8 cellular contexts compared by ENCODE assay signal in genomic region chr2:177393824-177394614, GRCh38. TPM values are rescaled to one million over a fixed set of nuclear protein-coding genes. Genes with fewer than 3 reads are reported as not detected.
A peak's percentile ranks its signal among the peaks of the same experiment; 100 is the strongest.
DNase-seq lines count a peak whose midpoint lies in the region; ATAC-seq and TF ChIP-seq lines count a peak whose summit lies in the region.

No MANE protein-coding gene starts in this region.

- H3K27ac Mint-ChIP-seq in Caco-2 (ENCODE audit: unreplicated experiment) = peak overlapping the region; percentile 82

- intact Hi-C loops in Caco-2 (cut with micrococcal nuclease; ENCODE audit: unreplicated experiment) = loop anchor here (5.0 to 10.0 kb wide), 2 partner anchors 42 to 211 kb away; no protein-coding TSS in a partner anchor

- H3K4me2 ChIP-seq in neuronal stem cell (ENCODE audit: insufficient read depth, low read length, poor library complexity, severe bottlenecking) = peak overlapping the region; percentile 82

- peaks cover 22% of the 10 kb centered on the region for H3K36me3 Mint-ChIP-seq in Caco-2 (ENCODE audit: insufficient read depth, unreplicated experiment)

- POLR2A ChIA-PET in Caco-2 (lab: Charles Lee) = interaction anchor here (0.7 to 2.6 kb wide), 2 partner anchors 11 to 129 kb away, joined by 6 to 14 read pairs; partner anchors contain the start of gene NFE2L2

- peaks cover 2% of the 10 kb centered on the region for H3K79me1 ChIP-seq in neuronal stem cell (ENCODE audit: low read depth, low read length)

- H3K4me3 ChIP-seq in Caco-2 (ENCODE audit: low read depth, low read length) = peak overlapping the region; percentile 100
- peak overlapping the region; percentile 94 for H3K4me3 ChIP-seq in NB4 (ENCODE audit: low read depth, low read length)
- peak overlapping the region; percentile 87 for H3K4me3 ChIP-seq in effector memory CD4-positive, alpha-beta T cell (ENCODE audit: insufficient read depth, low read depth, low read length, poor library complexity, severe bottlenecking)
- peak overlapping the region in 1 of 2 donors; percentile 67 for H3K4me3 ChIP-seq in neuronal stem cell (ENCODE audit: low read length in 2 of 2)

- H3K27me3 ChIP-seq in Caco-2 (replicated peaks; ENCODE audit: control insufficient read depth, insufficient read depth, low read length) = no peaks in the 10 kb centered on the region
- no peaks in the 10 kb centered on the region for H3K27me3 ChIP-seq in effector memory CD4-positive, alpha-beta T cell (replicated peaks; ENCODE audit: control insufficient read depth, insufficient read depth, low read length, poor library complexity, severe bottlenecking)
- no peaks in the 10 kb centered on the region for H3K27me3 ChIP-seq in neuronal stem cell (ENCODE audit: control insufficient read depth in 3 of 3, insufficient read depth in 3 of 3, low read depth in 1 of 3, low read length in 3 of 3)

- ATAC-seq in HG03460 (IDR thresholded peaks at IDR 0.05; ENCODE audit: unreplicated experiment) = no peak
- no peak for ATAC-seq in HG03442 (IDR thresholded peaks at IDR 0.05; ENCODE audit: unreplicated experiment)

- TF ChIP-seq CTCF in Caco-2 (IDR thresholded peaks at IDR 0.05; ENCODE audit: insufficient read depth in 1 of 2, low read depth in 1 of 2, low read length in 1 of 2, severe bottlenecking in 1 of 2, unreplicated experiment in 1 of 2) (no peak), NB4 (IDR thresholded peaks at IDR 0.05; ENCODE audit: low read depth, low read length) (no peak)

- H3K27ac ChIP-seq in effector memory CD4-positive, alpha-beta T cell (ENCODE audit: insufficient read depth, low read length, poor library complexity, severe bottlenecking) = no peak overlapping the region
- H3K27ac ChIP-seq in neuronal stem cell (replicated peaks; ENCODE audit: low read length) = no peak overlapping the region

- no peak overlapping the region for H2BK12ac ChIP-seq in neuronal stem cell (ENCODE audit: low read length)

- no peak for TF ChIP-seq POLR2A in NB4 (IDR thresholded peaks at IDR 0.05; ENCODE audit: extremely low read depth, insufficient read length)

- no peak overlapping the region for H3K14ac ChIP-seq in neuronal stem cell (ENCODE audit: low read length)

- no peak overlapping the region for H3K9ac ChIP-seq in neuronal stem cell (ENCODE audit: low read depth, low read length, poor library complexity)

- no peaks in the 10 kb centered on the region for H3K9me3 Mint-ChIP-seq in Caco-2 (ENCODE audit: unreplicated experiment)

- no peaks in the 10 kb centered on the region for H3K9me3 ChIP-seq in Caco-2
- H3K9me3 ChIP-seq in effector memory CD4-positive, alpha-beta T cell (ENCODE audit: control insufficient read depth, low read length) = no peaks in the 10 kb centered on the region
- H3K9me3 ChIP-seq in neuronal stem cell (replicated peaks in 1 of 2; ENCODE audit: control insufficient read depth in 2 of 2, insufficient read depth in 1 of 2, low read depth in 1 of 2, low read length in 2 of 2) = no peaks in the 10 kb centered on the region

- peaks cover 34% of the 10 kb centered on the region for H3K4me1 Mint-ChIP-seq in Caco-2 (ENCODE audit: low read depth, unreplicated experiment)

- H2AK5ac ChIP-seq in neuronal stem cell (ENCODE audit: low read depth, low read length) = no peak overlapping the region

- no peak overlapping the region for H4K91ac ChIP-seq in neuronal stem cell (ENCODE audit: low read depth, low read length, poor library complexity)

- H3K4ac ChIP-seq in neuronal stem cell (ENCODE audit: low read length) = no peak overlapping the region

- H3K18ac ChIP-seq in neuronal stem cell (ENCODE audit: low read length) = no peak overlapping the region

- H4K8ac ChIP-seq in neuronal stem cell (ENCODE audit: low read depth, low read length) = no peak overlapping the region

- BruUV-seq in Caco-2 (replicated peaks; lab: Mats Ljungman, UMichigan) = no TSS peak

- H3K4me3 Mint-ChIP-seq in Caco-2 (ENCODE audit: unreplicated experiment) = peak overlapping the region; percentile 84

- H3K36me3 ChIP-seq in Caco-2 (ENCODE audit: control insufficient read depth, insufficient read depth, low read length) (no peaks in the 10 kb centered on the region; the same call in 1 of the 2 replicates), neuronal stem cell (replicated peaks in 1 of 2; ENCODE audit: control insufficient read depth in 2 of 2, insufficient read depth in 2 of 2, low read length in 2 of 2) (peaks cover 0 to 7% of the 10 kb centered on the region in 2 donors)
- H3K36me3 ChIP-seq in effector memory CD4-positive, alpha-beta T cell (ENCODE audit: control insufficient read depth, insufficient read depth, low read length) = no peaks in the 10 kb centered on the region

- H3K4me1 ChIP-seq in Caco-2 = peaks cover 65% of the 10 kb centered on the region
- H3K4me1 ChIP-seq in effector memory CD4-positive, alpha-beta T cell (ENCODE audit: control insufficient read depth, insufficient read depth, low read length, poor library complexity, severe bottlenecking) = peaks cover 19% of the 10 kb centered on the region
- H3K4me1 ChIP-seq in neuronal stem cell (ENCODE audit: control insufficient read depth in 2 of 2, insufficient read depth in 1 of 2, low read depth in 1 of 2, low read length in 2 of 2) = peaks cover 2 to 9% of the 10 kb centered on the region in 2 donors

- CTCF ChIA-PET in Caco-2 (lab: Charles Lee) = interaction anchor here (0.7 to 1.2 kb wide), 5 partner anchors 22 to 1124 kb away, joined by 5 to 7 read pairs (median 6); no protein-coding TSS in a partner anchor

- no peaks in the 10 kb centered on the region for H3K27me3 Mint-ChIP-seq in Caco-2 (ENCODE audit: insufficient read depth, unreplicated experiment)

- H2AFZ ChIP-seq in neuronal stem cell (ENCODE audit: low read length) = no peak overlapping the region

- H2BK120ac ChIP-seq in neuronal stem cell (ENCODE audit: low read depth, low read length) = no peak overlapping the region

- no peak overlapping the region for H2BK15ac ChIP-seq in neuronal stem cell (ENCODE audit: low read length)

- no peak for DNase-seq in Caco-2
- no peak for DNase-seq in NB4 (ENCODE audit: low read depth)
- DNase-seq in effector memory CD4-positive, alpha-beta T cell = no peak
- no peak for DNase-seq in neuronal stem cell (ENCODE audit: low spot score)
- no peak for DNase-seq in GM03348 (ENCODE audit: low spot score)
- no peak for DNase-seq in activated effector memory CD4-positive, alpha-beta T cell treated with anti-CD3 and anti-CD28 coated beads, Interleukin-2, amount 50 U/mL, for 16 hours

- no CpG with 5 or more reads among the region's 8 CpGs for WGBS in neuronal stem cell (ENCODE audit: extremely low coverage in 2 of 2, insufficient read length in 2 of 2, insufficient replicate concordance in 1 of 2), 2 donors

- no peak overlapping the region for H2BK5ac ChIP-seq in neuronal stem cell (ENCODE audit: low read length)

- no peak overlapping the region for H3K23ac ChIP-seq in neuronal stem cell (ENCODE audit: low read depth, low read length, poor library complexity)

RNA-seq across cellular contexts. Expression of gene AGPS, which starts 1.4 kb away (rescaled TPM):
- 102 and 105 TPM in 2 replicates for total RNA-seq in Caco-2 (2022)
- 21.5 TPM for polyA plus RNA-seq in neuronal stem cell (2013, experiment 1 of 2)
- 22.3 TPM for polyA plus RNA-seq in neuronal stem cell (2013, experiment 2 of 2)
